ENCODE assay signal across 5 cellular contexts in genomic region chr9:41105557-41106253, GRCh38. TPM values are rescaled to one million over a fixed set of nuclear protein-coding genes. Genes with fewer than 3 reads are reported as not detected.
"Had no signal": no experiment of that assay in that cellular context is flagged by ENCODE, and none has a peak within 500 bp of the region (broad histone marks: within the 10 kb centered on the region; RNA-seq: fewer than 3 reads in every experiment).

No MANE protein-coding gene starts in this region.

RNA-seq across cellular contexts. Expression of gene FOXD4L6, which starts 22.8 kb away (rescaled TPM):
- total RNA-seq: H7, HFFc6 had no signal
- polyA plus RNA-seq: GM23248, GM23338, H1 had no signal
